In genomic region chr1:108814343-108815125, GRCh38 we compare ENCODE assay signal across 1 cellular context.
TF ChIP-seq lines count a peak whose summit lies in the region.

No MANE protein-coding gene starts in this region.

TF ChIP-seq in K562, 482 proteins besides CTCF, POLR2A, EP300 and RAD21 (continued from another document and continues in another):
- TF ChIP-seq, protein P1, sequence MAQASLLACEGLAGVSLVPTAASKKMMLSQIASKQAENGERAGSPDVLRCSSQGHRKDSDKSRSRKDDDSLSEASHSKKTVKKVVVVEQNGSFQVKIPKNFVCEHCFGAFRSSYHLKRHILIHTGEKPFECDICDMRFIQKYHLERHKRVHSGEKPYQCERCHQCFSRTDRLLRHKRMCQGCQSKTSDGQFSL (CRISPR knock-in tag; IDR thresholded peaks at IDR 0.05), result no peak
- TF ChIP-seq, protein P1 (tag; IDR thresholded peaks at IDR 0.05), result no peak
- TF ChIP-seq MTA3 (IDR thresholded peaks at IDR 0.05; ENCODE audit: borderline replicate concordance) (no peak), FUS (optimal IDR thresholded peaks at IDR 0.05; ENCODE audit: low read depth, low read length) (no peak), NCOR1 (IDR thresholded peaks at IDR 0.05) (no peak), ZBTB26 (CRISPR knock-in tag; IDR thresholded peaks at IDR 0.05) (no peak), PTTG1 (tag; IDR thresholded peaks at IDR 0.05; ENCODE audit: low read depth) (peak; percentile 66; the same call in 1 of the 2 replicates), PCBP1 (IDR thresholded peaks at IDR 0.05; ENCODE audit: low read depth, low read length, poor library complexity, severe bottlenecking) (no peak), CHD7 (IDR thresholded peaks at IDR 0.05; ENCODE audit: low read depth, low read length) (no peak), DMBX1 (CRISPR knock-in tag; IDR thresholded peaks at IDR 0.05; ENCODE audit: borderline replicate concordance) (peak; percentile 70; the same call in 1 of the 2 replicates), GABPB2 (CRISPR knock-in tag; conservative IDR thresholded peaks at IDR 0.05) (no peak), PBX2 (CRISPR knock-in tag; IDR thresholded peaks at IDR 0.05; ENCODE audit: low read depth) (peak; percentile 45), PBX2 (tag; conservative IDR thresholded peaks at IDR 0.05; ENCODE audit: low read depth) (peak; percentile 97), SMARCC2 (IDR thresholded peaks at IDR 0.05; ENCODE audit: low read depth) (no peak), RAD51 (IDR thresholded peaks at IDR 0.05; ENCODE audit: borderline replicate concordance, low read depth) (no peak), TFAM (CRISPR knock-in tag; conservative IDR thresholded peaks at IDR 0.05) (no peak), MBD1 (CRISPR knock-in tag; IDR thresholded peaks at IDR 0.05) (no peak), ZNF41 (CRISPR knock-in tag; conservative IDR thresholded peaks at IDR 0.05) (0 out of 2 replicates have a peak, but pooled peaks have one; percentile 37), SMC3 (conservative IDR thresholded peaks at IDR 0.05; ENCODE audit: insufficient read depth, low read depth, low read length) (no peak), MTF1 (CRISPR knock-in tag; IDR thresholded peaks at IDR 0.05; ENCODE audit: borderline replicate concordance) (no peak), MEIS2 (IDR thresholded peaks at IDR 0.05; ENCODE audit: partially characterized antibody) (peak; percentile 98), ZKSCAN8 (CRISPR knock-in tag; IDR thresholded peaks at IDR 0.05) (no peak), BRD9 (IDR thresholded peaks at IDR 0.05; ENCODE audit: low read depth, partially characterized antibody) (no peak), CHD4 (IDR thresholded peaks at IDR 0.05; ENCODE audit: insufficient read depth, insufficient replicate concordance, low read depth, low read length, poor library complexity, severe bottlenecking) (no peak), CREB3 (tag; conservative IDR thresholded peaks at IDR 0.05; ENCODE audit: low read depth) (peak; percentile 68; the same call in 1 of the 2 replicates)
- TF ChIP-seq, protein P2, sequence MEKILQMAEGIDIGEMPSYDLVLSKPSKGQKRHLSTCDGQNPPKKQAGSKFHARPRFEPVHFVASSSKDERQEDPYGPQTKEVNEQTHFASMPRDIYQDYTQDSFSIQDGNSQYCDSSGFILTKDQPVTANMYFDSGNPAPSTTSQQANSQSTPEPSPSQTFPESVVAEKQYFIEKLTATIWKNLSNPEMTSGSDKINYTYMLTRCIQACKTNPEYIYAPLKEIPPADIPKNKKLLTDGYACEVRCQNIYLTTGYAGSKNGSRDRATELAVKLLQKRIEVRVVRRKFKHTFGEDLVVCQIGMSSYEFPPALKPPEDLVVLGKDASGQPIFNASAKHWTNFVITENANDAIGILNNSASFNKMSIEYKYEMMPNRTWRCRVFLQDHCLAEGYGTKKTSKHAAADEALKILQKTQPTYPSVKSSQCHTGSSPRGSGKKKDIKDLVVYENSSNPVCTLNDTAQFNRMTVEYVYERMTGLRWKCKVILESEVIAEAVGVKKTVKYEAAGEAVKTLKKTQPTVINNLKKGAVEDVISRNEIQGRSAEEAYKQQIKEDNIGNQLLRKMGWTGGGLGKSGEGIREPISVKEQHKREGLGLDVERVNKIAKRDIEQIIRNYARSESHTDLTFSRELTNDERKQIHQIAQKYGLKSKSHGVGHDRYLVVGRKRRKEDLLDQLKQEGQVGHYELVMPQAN (IDR thresholded peaks at IDR 0.05; ENCODE audit: borderline replicate concordance), result no peak
- TF ChIP-seq, protein P3, sequence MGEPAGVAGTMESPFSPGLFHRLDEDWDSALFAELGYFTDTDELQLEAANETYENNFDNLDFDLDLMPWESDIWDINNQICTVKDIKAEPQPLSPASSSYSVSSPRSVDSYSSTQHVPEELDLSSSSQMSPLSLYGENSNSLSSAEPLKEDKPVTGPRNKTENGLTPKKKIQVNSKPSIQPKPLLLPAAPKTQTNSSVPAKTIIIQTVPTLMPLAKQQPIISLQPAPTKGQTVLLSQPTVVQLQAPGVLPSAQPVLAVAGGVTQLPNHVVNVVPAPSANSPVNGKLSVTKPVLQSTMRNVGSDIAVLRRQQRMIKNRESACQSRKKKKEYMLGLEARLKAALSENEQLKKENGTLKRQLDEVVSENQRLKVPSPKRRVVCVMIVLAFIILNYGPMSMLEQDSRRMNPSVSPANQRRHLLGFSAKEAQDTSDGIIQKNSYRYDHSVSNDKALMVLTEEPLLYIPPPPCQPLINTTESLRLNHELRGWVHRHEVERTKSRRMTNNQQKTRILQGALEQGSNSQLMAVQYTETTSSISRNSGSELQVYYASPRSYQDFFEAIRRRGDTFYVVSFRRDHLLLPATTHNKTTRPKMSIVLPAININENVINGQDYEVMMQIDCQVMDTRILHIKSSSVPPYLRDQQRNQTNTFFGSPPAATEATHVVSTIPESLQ (CRISPR knock-in tag; IDR thresholded peaks at IDR 0.05), result no peak
- TF ChIP-seq, protein P4, sequence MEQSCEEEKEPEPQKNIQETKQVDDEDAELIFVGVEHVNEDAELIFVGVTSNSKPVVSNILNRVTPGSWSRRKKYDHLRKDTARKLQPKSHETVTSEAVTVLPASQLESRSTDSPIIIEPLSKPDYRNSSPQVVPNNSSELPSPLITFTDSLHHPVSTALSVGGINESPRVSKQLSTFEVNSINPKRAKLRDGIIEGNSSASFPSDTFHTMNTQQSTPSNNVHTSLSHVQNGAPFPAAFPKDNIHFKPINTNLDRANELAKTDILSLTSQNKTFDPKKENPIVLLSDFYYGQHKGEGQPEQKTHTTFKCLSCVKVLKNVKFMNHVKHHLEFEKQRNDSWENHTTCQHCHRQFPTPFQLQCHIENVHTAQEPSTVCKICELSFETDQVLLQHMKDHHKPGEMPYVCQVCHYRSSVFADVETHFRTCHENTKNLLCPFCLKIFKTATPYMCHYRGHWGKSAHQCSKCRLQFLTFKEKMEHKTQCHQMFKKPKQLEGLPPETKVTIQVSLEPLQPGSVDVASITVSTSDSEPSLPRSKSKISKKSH (CRISPR knock-in tag; IDR thresholded peaks at IDR 0.05), result no peak
